Comparison of ENCODE assay signal across 23 cellular contexts in the genomic region with DNA sequence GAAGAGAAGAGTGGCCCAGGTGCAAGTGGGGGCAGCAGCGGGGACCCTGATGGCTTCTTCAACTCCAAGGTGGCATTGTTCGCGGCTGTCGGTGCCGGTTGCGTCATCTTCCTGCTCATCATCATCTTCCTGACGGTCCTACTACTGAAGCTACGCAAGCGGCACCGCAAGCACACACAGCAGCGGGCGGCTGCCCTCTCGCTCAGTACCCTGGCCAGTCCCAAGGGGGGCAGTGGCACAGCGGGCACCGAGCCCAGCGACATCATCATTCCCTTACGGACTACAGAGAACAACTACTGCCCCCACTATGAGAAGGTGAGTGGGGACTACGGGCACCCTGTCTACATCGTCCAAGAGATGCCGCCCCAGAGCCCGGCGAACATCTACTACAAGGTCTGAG. TPM values are rescaled to one million over a fixed set of nuclear protein-coding genes. Genes with fewer than 3 reads are reported as not detected.
A peak's percentile ranks its signal among the peaks of the same experiment; 100 is the strongest.
DNase-seq lines count a peak whose midpoint lies in the region; ATAC-seq and TF ChIP-seq lines count a peak whose summit lies in the region.
"Had no signal": no experiment of that assay in that cellular context is flagged by ENCODE, and none has a peak within 500 bp of the region (broad histone marks: within the 10 kb centered on the region; RNA-seq: fewer than 3 reads in every experiment).

No MANE protein-coding gene starts in this region.

- POLR2A ChIA-PET in PC-3 (lab: Charles Lee; ENCODE audit: unreplicated experiment) = no interaction called here

- no peak overlapping the region for H3K4me3 Mint-ChIP-seq in activated T-cell treated with anti-CD3 and anti-CD28 coated beads, Interleukin-2, amount 50 U/mL, for 72 hours

- H3K27ac Mint-ChIP-seq in activated T-cell treated with anti-CD3 and anti-CD28 coated beads, Interleukin-2, amount 50 U/mL, for 72 hours = no peak overlapping the region

- no peaks in the 10 kb centered on the region for H3K4me1 Mint-ChIP-seq in activated T-cell treated with anti-CD3 and anti-CD28 coated beads, Interleukin-2, amount 50 U/mL, for 72 hours (ENCODE audit: low read depth)

- H3K4me2 ChIP-seq in parathyroid adenoma (ENCODE audit: low read length) = no peak overlapping the region
- H3K4me2 ChIP-seq in PC-3 (ENCODE audit: low read length) = no peak overlapping the region

- peaks cover 23% of the 10 kb centered on the region; the same call in 1 of the 2 replicates for H4K20me1 ChIP-seq in PC-3 (ENCODE audit: low read length)

- H3K4me1 ChIP-seq in parathyroid adenoma (peaks cover 14% of the 10 kb centered on the region), PC-3 (ENCODE audit: insufficient read depth, low read length) (peaks cover 15% of the 10 kb centered on the region; the same call in 1 of the 2 replicates)
- H3K4me1 ChIP-seq: BE2C had no signal

- no peaks in the 10 kb centered on the region for H3K9me3 Mint-ChIP-seq in activated T-cell treated with anti-CD3 and anti-CD28 coated beads, Interleukin-2, amount 50 U/mL, for 72 hours

- ATAC-seq in activated T-cell treated with anti-CD3 and anti-CD28 coated beads, Interleukin-2, amount 50 U/mL, for 72 hours (replicated peaks in 1 of 2) = no peak
- ATAC-seq in PC-3 = no peak

- H3K9ac ChIP-seq in parathyroid adenoma (no peak overlapping the region), PC-3 (ENCODE audit: low read length) (no peak overlapping the region)

- H3F3A ChIP-seq in PC-3 (ENCODE audit: low read length, unreplicated experiment) = no peaks in the 10 kb centered on the region

- intact Hi-C loops in PC-3 (cut with micrococcal nuclease) = no loop called here

- no peaks in the 10 kb centered on the region for H3K9me2 ChIP-seq in PC-3 (replicated peaks; ENCODE audit: low read length)

- DNase-seq in activated T-cell treated with anti-CD3 and anti-CD28 coated beads, Interleukin-2, amount 50 U/mL, for 1 hour = peak; percentile 9
- no peak for DNase-seq in activated T-cell treated with anti-CD3 and anti-CD28 coated beads, Interleukin-2, amount 50 U/mL, for 72 hours
- DNase-seq in epithelial cell of prostate (ENCODE audit: low read depth, low spot score) = no peak
- no peak for DNase-seq in OCI-M1 (lab: John Stamatoyannopoulos, UW)
- DNase-seq in PC-3 = no peak
- DNase-seq in NCI-H1092 (lab: John Stamatoyannopoulos, UW) = no peak
- no peak for DNase-seq in SW 1271 (lab: John Stamatoyannopoulos, UW)
- DNase-seq: BE2C; Calu3; DMS79 treated with DMSO at 0.1 percent for 48 hours; GF-D8; HCEC 1CT; Karpas-422; NCI-H1105; NCI-H1436 treated with DMSO at 0.1 percent for 48 hours; NCI-H187 treated with DMSO at 0.1 percent for 48 hours; NCI-H524 treated with DMSO at 0.1 percent for 48 hours; NCI-H774; NK-92 treated with Interleukin-12 subunit alpha and Interleukin-12 subunit beta, amount 100 ng/mL, for 24 hours; RPMI8226; SHP77 treated with DMSO at 0.1 percent for 48 hours had no signal

- BruUV-seq in PC-3 (replicated peaks; lab: Mats Ljungman, UMichigan) = no TSS peak

- H3K36me3 ChIP-seq in parathyroid adenoma (ENCODE audit: control insufficient read depth, insufficient read depth, low read length) = no peaks in the 10 kb centered on the region
- H3K36me3 ChIP-seq in PC-3 (ENCODE audit: low read depth, low read length) = peaks cover 23% of the 10 kb centered on the region

- CTCF ChIA-PET in PC-3 (lab: Charles Lee) = no interaction called here

- H3K36me3 Mint-ChIP-seq in activated T-cell treated with anti-CD3 and anti-CD28 coated beads, Interleukin-2, amount 50 U/mL, for 72 hours (ENCODE audit: insufficient read depth in 2 of 2) = no peaks in the 10 kb centered on the region

- H3K27me3 ChIP-seq in parathyroid adenoma (ENCODE audit: control insufficient read depth, insufficient read depth, low read length) (no peaks in the 10 kb centered on the region), PC-3 (ENCODE audit: low read length) (no peaks in the 10 kb centered on the region)
- H3K27me3 ChIP-seq: BE2C had no signal

- no peaks in the 10 kb centered on the region for H3K9me3 ChIP-seq in parathyroid adenoma (ENCODE audit: control insufficient read depth, low read length)
- no peaks in the 10 kb centered on the region for H3K9me3 ChIP-seq in PC-3 (ENCODE audit: low read length)
- H3K9me3 ChIP-seq: BE2C had no signal

- H3K27me3 Mint-ChIP-seq in activated T-cell treated with anti-CD3 and anti-CD28 coated beads, Interleukin-2, amount 50 U/mL, for 72 hours (ENCODE audit: low read depth) = no peaks in the 10 kb centered on the region

- no peak for TF ChIP-seq CTCF in parathyroid adenoma (IDR thresholded peaks at IDR 0.05)
- TF ChIP-seq CTCF in PC-3 (conservative IDR thresholded peaks at IDR 0.05; ENCODE audit: low read depth, low read length) = no peak

- H3K79me2 ChIP-seq in parathyroid adenoma (peaks cover 30% of the 10 kb centered on the region), PC-3 (ENCODE audit: low read length) (peaks cover 41% of the 10 kb centered on the region)

- no peak overlapping the region for H2AFZ ChIP-seq in parathyroid adenoma
- no peak overlapping the region for H2AFZ ChIP-seq in PC-3 (ENCODE audit: low read length)

- H3K27ac ChIP-seq in epithelial cell of prostate (peak overlapping the region; percentile 87), parathyroid adenoma (peak overlapping the region; percentile 51), PC-3 (ENCODE audit: low read length) (no peak overlapping the region)
- H3K27ac ChIP-seq: 22Rv1 had no signal

- H3K4me3 ChIP-seq in parathyroid adenoma (ENCODE audit: low read depth, low read length) = no peak overlapping the region
- H3K4me3 ChIP-seq in PC-3 (ENCODE audit: low read length) = no peak overlapping the region

RNA-seq across cellular contexts. Expression of gene EFNB1, which starts 11.4 kb away (rescaled TPM):
- 1 to 10 TPM; 5.1 to 5.7 TPM for total RNA-seq in activated T-cell treated with anti-CD3 and anti-CD28 coated beads, Interleukin-2, amount 50 U/mL, for 72 hours
- 102 and 142 TPM in 2 replicates for total RNA-seq in PC-3 (2014; rRNA removed)

Comparison
In these comparisons a context has a peak if more than half of its experiments do, and no peak if none do; other contexts are left out.
1. RNA of gene EFNB1, which starts 11.4 kb away (total RNA-seq): 102 to 142 TPM in PC-3; 5.1 to 5.7 TPM in activated T-cell treated with anti-CD3 and anti-CD28 coated beads, Interleukin-2, amount 50 U/mL, for 72 hours; every median in the first group is over 10 times any median in the second.